Comparison of ENCODE assay signal across 13 cellular contexts in genomic region chr10:17649836-17650235, GRCh38. TPM values are rescaled to one million over a fixed set of nuclear protein-coding genes. Genes with fewer than 3 reads are reported as not detected.
DNase-seq lines count a peak whose midpoint lies in the region; ATAC-seq and TF ChIP-seq lines count a peak whose summit lies in the region.
"Had no signal": no experiment of that assay in that cellular context is flagged by ENCODE, and none has a peak within 500 bp of the region (broad histone marks: within the 10 kb centered on the region; RNA-seq: fewer than 3 reads in every experiment).

No MANE protein-coding gene starts in this region.

- H3K9me3 Mint-ChIP-seq in MCF 10A (ENCODE audit: unreplicated experiment), result peaks cover 2% of the 10 kb centered on the region
- H3K9me3 Mint-ChIP-seq in activated CD4-positive, alpha-beta memory T cell treated with anti-CD3 and anti-CD28 coated beads, Interleukin-2, amount 10 ng/mL, durations not matched to agents 7 days and 5 days, result peaks cover 20% of the 10 kb centered on the region
- peaks cover 39% of the 10 kb centered on the region for H3K9me3 Mint-ChIP-seq in nephron progenitor cell
- peaks cover 12% of the 10 kb centered on the region for H3K9me3 Mint-ChIP-seq in progenitor cell of endocrine pancreas (ENCODE audit: low read depth)

- no peaks in the 10 kb centered on the region for H4K20me1 ChIP-seq in mammary epithelial cell (ENCODE audit: insufficient read depth, low read length)

- H3K27ac ChIP-seq in mammary epithelial cell (ENCODE audit: insufficient read depth, low read depth, low read length) (no peak overlapping the region), tibial artery (peak overlapping the region; percentile 43 to 45)
- H3K27ac ChIP-seq: RWPE1, thyroid gland had no signal

- dilution Hi-C loops in mammary epithelial cell (cut with HindIII; ENCODE audit: low sequenced_read_pairs), result no loop called here

- no peaks in the 10 kb centered on the region for H3K27me3 Mint-ChIP-seq in MCF 10A (ENCODE audit: insufficient read depth, unreplicated experiment)
- no peaks in the 10 kb centered on the region for H3K27me3 Mint-ChIP-seq in activated CD4-positive, alpha-beta memory T cell treated with anti-CD3 and anti-CD28 coated beads, Interleukin-2, amount 10 ng/mL, durations not matched to agents 7 days and 5 days
- no peaks in the 10 kb centered on the region for H3K27me3 Mint-ChIP-seq in nephron progenitor cell (ENCODE audit: low read depth, poor library complexity)
- no peaks in the 10 kb centered on the region for H3K27me3 Mint-ChIP-seq in progenitor cell of endocrine pancreas

- no peak overlapping the region for H3K9ac ChIP-seq in mammary epithelial cell (ENCODE audit: insufficient read depth, low read length)

- DNase-seq in mammary epithelial cell, result peak; percentile 20
- no peak for DNase-seq in MCF 10A (ENCODE audit: unreplicated experiment)
- no peak for DNase-seq in activated CD4-positive, alpha-beta memory T cell treated with anti-CD3 and anti-CD28 coated beads, Interleukin-2, amount 10 ng/mL, durations not matched to agents 7 days and 5 days
- peak; percentile 82 for DNase-seq in foreskin melanocyte
- no peak for DNase-seq in tibial artery
- no peak for DNase-seq in nephron progenitor cell
- DNase-seq in progenitor cell of endocrine pancreas (ENCODE audit: low spot score, unreplicated experiment), result no peak
- DNase-seq: activated naive CD4-positive, alpha-beta T cell treated with anti-CD3 and anti-CD28 coated beads, Interleukin-2, amount 50 U/mL, for 16 hours; DMS153; NCI-H1694; thyroid gland had no signal

- no peak for ATAC-seq in HG02981 (IDR thresholded peaks at IDR 0.05; ENCODE audit: unreplicated experiment)

- H3K27me3 ChIP-seq in mammary epithelial cell (ENCODE audit: insufficient read depth, low read length), result no peaks in the 10 kb centered on the region
- no peaks in the 10 kb centered on the region for H3K27me3 ChIP-seq in tibial artery
- H3K27me3 ChIP-seq: thyroid gland had no signal

- H3K9me3 ChIP-seq in mammary epithelial cell (replicated peaks; ENCODE audit: insufficient read depth, low read length) (no peaks in the 10 kb centered on the region), tibial artery (no peaks in the 10 kb centered on the region)
- H3K9me3 ChIP-seq: thyroid gland had no signal

- H3K27ac Mint-ChIP-seq in MCF 10A (ENCODE audit: low read depth, unreplicated experiment) (no peak overlapping the region), nephron progenitor cell (no peak overlapping the region), progenitor cell of endocrine pancreas (no peak overlapping the region)
- peak overlapping the region; percentile 58 for H3K27ac Mint-ChIP-seq in activated CD4-positive, alpha-beta memory T cell treated with anti-CD3 and anti-CD28 coated beads, Interleukin-2, amount 10 ng/mL, durations not matched to agents 7 days and 5 days

- H3K4me1 Mint-ChIP-seq in MCF 10A (ENCODE audit: insufficient read depth, unreplicated experiment), result peaks cover 24% of the 10 kb centered on the region
- peaks cover 80% of the 10 kb centered on the region for H3K4me1 Mint-ChIP-seq in activated CD4-positive, alpha-beta memory T cell treated with anti-CD3 and anti-CD28 coated beads, Interleukin-2, amount 10 ng/mL, durations not matched to agents 7 days and 5 days
- H3K4me1 Mint-ChIP-seq in nephron progenitor cell, result peaks cover 17% of the 10 kb centered on the region
- peaks cover 18% of the 10 kb centered on the region for H3K4me1 Mint-ChIP-seq in progenitor cell of endocrine pancreas (ENCODE audit: low read depth)

- no peak overlapping the region for H3K4me2 ChIP-seq in mammary epithelial cell (ENCODE audit: insufficient read depth, low read depth, low read length)

- CTCF ChIA-PET in mammary epithelial cell (lab: Charles Lee; ENCODE audit: low non-redundant PET) (no interaction called here), MCF 10A (lab: Yijun Ruan, JAX) (no interaction called here)
- CTCF ChIA-PET in activated CD4-positive, alpha-beta memory T cell treated with anti-CD3 and anti-CD28 coated beads, Interleukin-2, amount 10 ng/mL, durations not matched to agents 7 days and 5 days (lab: Charles Lee), result no interaction called here

- no peak for TF ChIP-seq CTCF in mammary epithelial cell (conservative IDR thresholded peaks at IDR 0.05 in 1 of 2, IDR thresholded peaks at IDR 0.05 in 1 of 2; ENCODE audit: extremely low read depth in 1 of 2, insufficient read depth in 1 of 2, low read depth in 1 of 2, low read length in 2 of 2)
- TF ChIP-seq CTCF in MCF 10A (IDR thresholded peaks at IDR 0.05; ENCODE audit: unreplicated experiment), result no peak
- TF ChIP-seq CTCF in tibial artery (IDR thresholded peaks at IDR 0.05), result no peak
- no peak for TF ChIP-seq CTCF in nephron progenitor cell (IDR thresholded peaks at IDR 0.05)
- TF ChIP-seq CTCF in progenitor cell of endocrine pancreas (IDR thresholded peaks at IDR 0.05; ENCODE audit: unreplicated experiment), result no peak

- intact Hi-C loops in mammary epithelial cell (cut with micrococcal nuclease) (no loop called here), MCF 10A (cut with micrococcal nuclease) (no loop called here), tibial artery (cut with DNase I; ENCODE audit: low total_unique reads) (no loop called here)

- H3K36me3 ChIP-seq in mammary epithelial cell (ENCODE audit: insufficient read depth, low read length) (no peaks in the 10 kb centered on the region), tibial artery (no peaks in the 10 kb centered on the region)
- H3K36me3 ChIP-seq: thyroid gland had no signal

- in situ Hi-C loops in mammary epithelial cell (cut with MboI; ENCODE audit: low sequenced_read_pairs in 2 of 2), result no loop called here

- POLR2A ChIA-PET in MCF 10A (lab: Yijun Ruan, JAX), result no interaction called here
- POLR2A ChIA-PET in activated CD4-positive, alpha-beta memory T cell treated with anti-CD3 and anti-CD28 coated beads, Interleukin-2, amount 10 ng/mL, durations not matched to agents 7 days and 5 days (lab: Charles Lee), result interaction anchor here (2.1 kb wide), 1 partner anchor 24 kb away, joined by 8 read pairs; no protein-coding TSS in a partner anchor

- H3K4me3 ChIP-seq in mammary epithelial cell (replicated peaks in 1 of 3; ENCODE audit: insufficient read depth in 1 of 3, low read depth in 2 of 3, low read length in 3 of 3) (no peak overlapping the region), tibial artery (no peak overlapping the region)
- H3K4me3 ChIP-seq: thyroid gland had no signal

- peaks cover 14% of the 10 kb centered on the region for H3K4me1 ChIP-seq in mammary epithelial cell (ENCODE audit: insufficient read depth, low read length)
- H3K4me1 ChIP-seq in tibial artery, result peaks cover 0 to 75% (median 37%) of the 10 kb centered on the region in 4 donors

- H3K36me3 Mint-ChIP-seq in MCF 10A (ENCODE audit: insufficient read depth, unreplicated experiment), result peaks cover 17% of the 10 kb centered on the region
- H3K36me3 Mint-ChIP-seq in activated CD4-positive, alpha-beta memory T cell treated with anti-CD3 and anti-CD28 coated beads, Interleukin-2, amount 10 ng/mL, durations not matched to agents 7 days and 5 days (ENCODE audit: low read depth), result peaks cover 85% of the 10 kb centered on the region
- H3K36me3 Mint-ChIP-seq in nephron progenitor cell (ENCODE audit: low read depth), result peaks cover 77% of the 10 kb centered on the region
- H3K36me3 Mint-ChIP-seq in progenitor cell of endocrine pancreas (ENCODE audit: insufficient read depth), result peaks cover 11% of the 10 kb centered on the region

- peaks cover 100% of the 10 kb centered on the region for H3K79me2 ChIP-seq in mammary epithelial cell (ENCODE audit: insufficient read depth, low read length)

- no peak overlapping the region for H2AFZ ChIP-seq in mammary epithelial cell (ENCODE audit: low read depth, low read length)

- H3K4me3 Mint-ChIP-seq in MCF 10A (ENCODE audit: unreplicated experiment) (no peak overlapping the region), nephron progenitor cell (no peak overlapping the region), progenitor cell of endocrine pancreas (ENCODE audit: low read depth) (no peak overlapping the region)
- H3K4me3 Mint-ChIP-seq in activated CD4-positive, alpha-beta memory T cell treated with anti-CD3 and anti-CD28 coated beads, Interleukin-2, amount 10 ng/mL, durations not matched to agents 7 days and 5 days, result no peak overlapping the region

- WGBS in mammary epithelial cell (ENCODE audit: low coverage, missing lambda C conversion rate), result 100% methylated on average over 2 of the region's 2 CpGs

- BruUV-seq in mammary epithelial cell (replicated peaks; lab: Mats Ljungman, UMichigan) (no TSS peak), MCF 10A (replicated peaks; lab: Mats Ljungman, UMichigan) (no TSS peak)

RNA-seq across cellular contexts. Expression of gene STAM, which starts 5.9 kb away (rescaled TPM):
- total RNA-seq in mammary epithelial cell, result 10 to 100 TPM; 32.0 to 35.9 TPM
- 29.1 TPM for polyA plus RNA-seq in mammary epithelial cell
- 32.1 TPM for polyA minus RNA-seq in mammary epithelial cell
- 35.4 and 55.5 TPM in 2 replicates for total RNA-seq in MCF 10A (2022)
- 10 to 100 TPM; 39.8 to 39.9 TPM for total RNA-seq in activated CD4-positive, alpha-beta memory T cell treated with anti-CD3 and anti-CD28 coated beads, Interleukin-2, amount 10 ng/mL, durations not matched to agents 7 days and 5 days
- total RNA-seq in progenitor cell of endocrine pancreas, result 25.1 and 27.8 TPM in 2 replicates

RNA-seq across cellular contexts. Expression of gene HACD1, which starts 32.7 kb away (rescaled TPM):
- total RNA-seq in mammary epithelial cell (10 to 100 TPM; 30.3 to 35.4 TPM), MCF 10A (2022) (29.6 and 34.2 TPM in 2 replicates), progenitor cell of endocrine pancreas (14.3 and 15.9 TPM in 2 replicates)
- polyA plus RNA-seq in mammary epithelial cell, result 15.7 TPM
- polyA minus RNA-seq in mammary epithelial cell, result 18.2 TPM
- 1 to 10 TPM; 3.7 to 4.6 TPM for total RNA-seq in activated CD4-positive, alpha-beta memory T cell treated with anti-CD3 and anti-CD28 coated beads, Interleukin-2, amount 10 ng/mL, durations not matched to agents 7 days and 5 days

Comparison
In these comparisons a context has a peak if more than half of its experiments do, and no peak if none do; other contexts are left out.
1. DNase-seq: peak in mammary epithelial cell (single experiment) and foreskin melanocyte (single experiment); none in MCF 10A (single experiment), activated CD4-positive, alpha-beta memory T cell treated with anti-CD3 and anti-CD28 coated beads, Interleukin-2, amount 10 ng/mL, durations not matched to agents 7 days and 5 days (single experiment), tibial artery (0 of 2), nephron progenitor cell (single experiment) and progenitor cell of endocrine pancreas (single experiment).